Comparison of ENCODE assay signal across 9 cellular contexts in genomic region chr3:50245251-50245745, GRCh38. TPM values are rescaled to one million over a fixed set of nuclear protein-coding genes. Genes with fewer than 3 reads are reported as not detected.
A peak's percentile ranks its signal among the peaks of the same experiment; 100 is the strongest.
DNase-seq lines count a peak whose midpoint lies in the region; ATAC-seq and TF ChIP-seq lines count a peak whose summit lies in the region.
"Had no signal": no experiment of that assay in that cellular context is flagged by ENCODE, and none has a peak within 500 bp of the region (broad histone marks: within the 10 kb centered on the region; RNA-seq: fewer than 3 reads in every experiment).

No MANE protein-coding gene starts in this region.

- H3K27me3 ChIP-seq in lung (ENCODE audit: control insufficient read depth, insufficient read depth) (no peaks in the 10 kb centered on the region), thyroid gland (no peaks in the 10 kb centered on the region)

- H3K4me3 ChIP-seq in lung (peak overlapping the region; percentile 10), thyroid gland (replicated peaks in 1 of 3) (peak overlapping the region in 1 of 3 donors; percentile 18)

- H3K4me3 Mint-ChIP-seq in activated T-cell treated with anti-CD3 and anti-CD28 coated beads, Interleukin-2, amount 50 U/mL, for 4 hours, result peak overlapping the region; percentile 21

- H3K36me3 Mint-ChIP-seq in activated T-cell treated with anti-CD3 and anti-CD28 coated beads, Interleukin-2, amount 50 U/mL, for 4 hours (ENCODE audit: insufficient read depth), result peaks cover 4% of the 10 kb centered on the region

- H3K36me3 ChIP-seq in lung (ENCODE audit: control insufficient read depth in 2 of 2, insufficient read depth in 2 of 2, low read length in 2 of 2) (peaks cover 0 to 12% of the 10 kb centered on the region in 2 donors), thyroid gland (no peaks in the 10 kb centered on the region)

- DNase-seq in activated T-cell treated with anti-CD3 and anti-CD28 coated beads, Interleukin-2, amount 50 U/mL, for 4 hours, result no peak
- DNase-seq in activated T-cell treated with anti-CD3 and anti-CD28 coated beads, Interleukin-2, amount 50 U/mL, for 1 hour, result no peak
- DNase-seq in lung (ENCODE audit: low spot score) (no peak), thyroid gland (no peak), H4 (ENCODE audit: low spot score) (no peak), NCI-H82 treated with DMSO at 0.1 percent for 48 hours (lab: John Stamatoyannopoulos, UW; ENCODE audit: unreplicated experiment) (no peak), epidermal melanocyte (ENCODE audit: insufficient read length, low spot score) (no peak)

- H3K4me1 ChIP-seq in lung (ENCODE audit: control insufficient read depth in 2 of 2, insufficient read depth in 2 of 2, low read length in 2 of 2), result peaks cover 3 to 66% of the 10 kb centered on the region in 2 donors
- H3K4me1 ChIP-seq in thyroid gland, result peaks cover 50 to 92% of the 10 kb centered on the region in 2 donors

- WGBS in lung, 2 donors, result 66 to 69% methylated on average over 16 of the region's 16 CpGs
- 77 to 81% methylated on average over 5 to 16 of the region's 16 CpGs for WGBS in thyroid gland, 2 donors

- intact Hi-C loops in thyroid gland (cut with DNase I), result no loop called here

- H3K9me3 Mint-ChIP-seq in activated T-cell treated with anti-CD3 and anti-CD28 coated beads, Interleukin-2, amount 50 U/mL, for 4 hours, result no peaks in the 10 kb centered on the region

- H3K27ac ChIP-seq in angular gyrus (ENCODE audit: low read depth, low read length) (peak overlapping the region; percentile 80), lung (ENCODE audit: low read depth in 1 of 2, low read length in 1 of 2) (peak overlapping the region; percentile 76 to 91), thyroid gland (peak overlapping the region; percentile 55 to 86 (median 79))

- no peaks in the 10 kb centered on the region for H3K9me3 ChIP-seq in lung (ENCODE audit: control insufficient read depth in 2 of 2, insufficient read depth in 1 of 2, low read length in 1 of 2)
- H3K9me3 ChIP-seq in thyroid gland, result no peaks in the 10 kb centered on the region

- TF ChIP-seq CTCF in lung (IDR thresholded peaks at IDR 0.05; ENCODE audit: control extremely low read depth, extremely low read depth) (no peak), thyroid gland (IDR thresholded peaks at IDR 0.05) (no peak)

- peaks cover 79% of the 10 kb centered on the region for H3K4me1 Mint-ChIP-seq in activated T-cell treated with anti-CD3 and anti-CD28 coated beads, Interleukin-2, amount 50 U/mL, for 4 hours (ENCODE audit: low read depth)

- H3K27me3 Mint-ChIP-seq in activated T-cell treated with anti-CD3 and anti-CD28 coated beads, Interleukin-2, amount 50 U/mL, for 4 hours (ENCODE audit: low read depth), result no peaks in the 10 kb centered on the region

- no peak for ATAC-seq in activated T-cell treated with anti-CD3 and anti-CD28 coated beads, Interleukin-2, amount 50 U/mL, for 4 hours
- no peak for ATAC-seq in lung (ENCODE audit: insufficient read depth, low FRiP score)

- TF ChIP-seq POLR2A in thyroid gland (IDR thresholded peaks at IDR 0.05), result no peak

RNA-seq across cellular contexts. Expression of gene GNAI2, which starts 9.3 kb away (rescaled TPM):
- total RNA-seq in activated T-cell treated with anti-CD3 and anti-CD28 coated beads, Interleukin-2, amount 50 U/mL, for 4 hours, result 100 to 1,000 TPM; 160 to 175 (median 172) TPM
- total RNA-seq in lung, result 100 to 1,000 TPM; 224 to 332 TPM
- polyA plus RNA-seq in lung, result 100 to 1,000 TPM; 217 to 364 TPM
- 100 to 1,000 TPM; 111 to 171 (median 142) TPM for total RNA-seq in thyroid gland
- 127 and 141 TPM in 2 replicates for total RNA-seq in H4 (2014; rRNA removed; shearing (Covaris generic))

RNA-seq across cellular contexts. Expression of gene SEMA3B, which starts 23.6 kb away (rescaled TPM):
- total RNA-seq in activated T-cell treated with anti-CD3 and anti-CD28 coated beads, Interleukin-2, amount 50 U/mL, for 4 hours, result under 1 TPM; 0.35 to 0.55 (median 0.52) TPM
- total RNA-seq in lung, result 10 to 100 TPM; 47.9 to 95.7 TPM
- polyA plus RNA-seq in lung, result 10 to 100 TPM; 39.6 to 75.6 TPM
- total RNA-seq in thyroid gland, result 10 to 100 TPM; 21.0 to 31.0 (median 26.5) TPM
- total RNA-seq in H4 (2014; rRNA removed; shearing (Covaris generic)), result 5.9 and 8.9 TPM in 2 replicates

RNA-seq across cellular contexts. Expression of gene LSMEM2, which starts 33.6 kb away (rescaled TPM):
- total RNA-seq in activated T-cell treated with anti-CD3 and anti-CD28 coated beads, Interleukin-2, amount 50 U/mL, for 4 hours, result under 1 TPM in 1 of 3 donors, not detected in 2; 0.13 TPM
- under 1 TPM in 1 of 2 donors, not detected in 1; 0.12 TPM for total RNA-seq in lung
- polyA plus RNA-seq in lung, result under 1 TPM; 0.10 to 0.49 TPM
- total RNA-seq in thyroid gland, result not detected
- total RNA-seq in H4 (2014; rRNA removed; shearing (Covaris generic)), result not detected in 2 replicates
- total RNA-seq: glomerular endothelial cell had no signal

RNA-seq across cellular contexts. Expression of gene SLC38A3, which starts 40.2 kb away (rescaled TPM):
- total RNA-seq in activated T-cell treated with anti-CD3 and anti-CD28 coated beads, Interleukin-2, amount 50 U/mL, for 4 hours, result under 1 TPM in 2 of 3 donors, not detected in 1; 0.08 to 0.52 TPM
- 1 to 10 TPM in 1 of 2 donors, under 1 TPM in 1; 0.43 to 4.3 TPM for total RNA-seq in lung
- polyA plus RNA-seq in lung, result under 1 TPM; 0.08 to 0.24 TPM
- 1 to 10 TPM; 1.1 to 5.0 (median 3.6) TPM for total RNA-seq in thyroid gland
- not detected in 2 replicates for total RNA-seq in H4 (2014; rRNA removed; shearing (Covaris generic))
- total RNA-seq: glomerular endothelial cell had no signal

RNA-seq across cellular contexts. Expression of gene IFRD2, which starts 46.9 kb away (rescaled TPM):
- 100 to 1,000 TPM; 339 to 366 (median 341) TPM for total RNA-seq in activated T-cell treated with anti-CD3 and anti-CD28 coated beads, Interleukin-2, amount 50 U/mL, for 4 hours
- total RNA-seq in lung (10 to 100 TPM; 14.7 to 98.8 TPM), thyroid gland (10 to 100 TPM; 63.9 to 96.5 (median 88.4) TPM)
- polyA plus RNA-seq in lung, result 100 to 1,000 TPM in 1 of 2 donors, 10 to 100 TPM in 1; 91.4 to 107 TPM
- total RNA-seq in H4 (2014; rRNA removed; shearing (Covaris generic)), result 57.5 and 60.5 TPM in 2 replicates
